14 cellular contexts compared by ENCODE assay signal in genomic region chr4:151110236-151110635, GRCh38. TPM values are rescaled to one million over a fixed set of nuclear protein-coding genes. Genes with fewer than 3 reads are reported as not detected.
DNase-seq lines count a peak whose midpoint lies in the region; ATAC-seq and TF ChIP-seq lines count a peak whose summit lies in the region.
"Had no signal": no experiment of that assay in that cellular context is flagged by ENCODE, and none has a peak within 500 bp of the region (broad histone marks: within the 10 kb centered on the region; RNA-seq: fewer than 3 reads in every experiment).

No MANE protein-coding gene starts in this region.

- H4K91ac ChIP-seq in IMR-90 (ENCODE audit: insufficient read depth, low read depth, low read length): no peak overlapping the region

- H3K4me3 ChIP-seq in IMR-90 (ENCODE audit: insufficient read depth, low read depth, low read length) (no peak overlapping the region), endodermal cell (ENCODE audit: low read length) (no peak overlapping the region)
- no peak overlapping the region for H3K4me3 ChIP-seq in CD8-positive, alpha-beta T cell (ENCODE audit: low read depth, low read length)

- no peak overlapping the region for H3K14ac ChIP-seq in IMR-90 (replicated peaks; ENCODE audit: low read depth, low read length)

- H3K4me3 Mint-ChIP-seq in WTC11 (no peak overlapping the region), endodermal cell (no peak overlapping the region)
- no peak overlapping the region for H3K4me3 Mint-ChIP-seq in activated CD8-positive, alpha-beta memory T cell treated with anti-CD3 and anti-CD28 coated beads, Interleukin-2, amount 10 ng/mL, durations not matched to agents 7 days and 5 days
- H3K4me3 Mint-ChIP-seq in CD8-positive, alpha-beta T cell: no peak overlapping the region
- H3K4me3 Mint-ChIP-seq: CD4-positive, alpha-beta memory T cell had no signal

- H3K79me1 ChIP-seq in IMR-90 (ENCODE audit: low read depth in 1 of 2, low read length in 2 of 2): no peaks in the 10 kb centered on the region; a peak in 1 of 4 replicates

- BruUV-seq in IMR-90 (replicated peaks; lab: Mats Ljungman, UMichigan): no TSS peak

- H2BK20ac ChIP-seq in IMR-90 (ENCODE audit: low read depth, low read length): no peak overlapping the region

- H2BK15ac ChIP-seq in IMR-90 (ENCODE audit: low read depth, low read length): no peak overlapping the region

- in situ Hi-C loops in IMR-90 (cut with MboI; ENCODE audit: low sequenced_read_pairs): loop anchor here (25.0 kb wide), 2 partner anchors 502 to 1277 kb away; no protein-coding TSS in a partner anchor

- DNase-seq in IMR-90 (no peak), WTC11 (ENCODE audit: low spot score) (no peak), endodermal cell (peak; percentile 48), SIG-M5 (lab: John Stamatoyannopoulos, UW) (no peak)
- no peak for DNase-seq in activated CD8-positive, alpha-beta memory T cell treated with anti-CD3 and anti-CD28 coated beads, Interleukin-2, amount 10 ng/mL, durations not matched to agents 7 days and 5 days
- DNase-seq in CD8-positive, alpha-beta T cell: no peak
- DNase-seq: C1 segment of cervical spinal cord; Caco-2; CD4-positive, alpha-beta memory T cell; DMS153; DND-41; GOT3; H7; HCEC 1CT had no signal

- H3K9ac ChIP-seq in IMR-90 (ENCODE audit: low read depth, low read length): no peak overlapping the region
- no peak overlapping the region for H3K9ac ChIP-seq in endodermal cell (ENCODE audit: extremely low read depth, low read length, poor library complexity, severe bottlenecking)

- H4K5ac ChIP-seq in IMR-90 (ENCODE audit: low read depth, low read length): no peak overlapping the region

- H3K27ac ChIP-seq in IMR-90 (ENCODE audit: insufficient read depth, low read length) (no peak overlapping the region), endodermal cell (ENCODE audit: low read depth, low read length) (no peak overlapping the region)
- no peak overlapping the region for H3K27ac ChIP-seq in CD8-positive, alpha-beta T cell (ENCODE audit: low read depth, low read length)

- H3K36me3 ChIP-seq in IMR-90 (ENCODE audit: control insufficient read depth, insufficient read depth, low read length) (peaks cover 17% of the 10 kb centered on the region), endodermal cell (ENCODE audit: control insufficient read depth, insufficient read depth, low read length) (peaks cover 57% of the 10 kb centered on the region)
- peaks cover 14% of the 10 kb centered on the region for H3K36me3 ChIP-seq in CD8-positive, alpha-beta T cell (ENCODE audit: insufficient read depth, low read length)

- no peak for TF ChIP-seq RAD21 in IMR-90 (IDR thresholded peaks at IDR 0.05; ENCODE audit: low read length)

- H3K27me3 Mint-ChIP-seq in WTC11 (ENCODE audit: low read depth) (no peaks in the 10 kb centered on the region), endodermal cell (ENCODE audit: insufficient read depth) (no peaks in the 10 kb centered on the region)
- H3K27me3 Mint-ChIP-seq in activated CD8-positive, alpha-beta memory T cell treated with anti-CD3 and anti-CD28 coated beads, Interleukin-2, amount 10 ng/mL, durations not matched to agents 7 days and 5 days: no peaks in the 10 kb centered on the region
- H3K27me3 Mint-ChIP-seq in CD8-positive, alpha-beta T cell (ENCODE audit: low read depth): no peaks in the 10 kb centered on the region
- H3K27me3 Mint-ChIP-seq: CD4-positive, alpha-beta memory T cell had no signal

- H2BK5ac ChIP-seq in IMR-90 (ENCODE audit: low read depth, low read length, poor library complexity, severe bottlenecking): no peak overlapping the region

- no peaks in the 10 kb centered on the region for H3K4me1 Mint-ChIP-seq in WTC11
- no peaks in the 10 kb centered on the region for H3K4me1 Mint-ChIP-seq in endodermal cell
- peaks cover 2% of the 10 kb centered on the region for H3K4me1 Mint-ChIP-seq in activated CD8-positive, alpha-beta memory T cell treated with anti-CD3 and anti-CD28 coated beads, Interleukin-2, amount 10 ng/mL, durations not matched to agents 7 days and 5 days
- peaks cover 3% of the 10 kb centered on the region for H3K4me1 Mint-ChIP-seq in CD8-positive, alpha-beta T cell (ENCODE audit: low read depth)

- H2AFZ ChIP-seq in IMR-90 (replicated peaks; ENCODE audit: low read length, poor library complexity): no peak overlapping the region

- H3K23ac ChIP-seq in IMR-90 (ENCODE audit: low read depth, low read length): no peak overlapping the region

- POLR2A ChIA-PET in IMR-90 (lab: Charles Lee; ENCODE audit: unreplicated experiment) (no interaction called here), WTC11 (lab: Charles Lee) (interaction anchor here (0.7 kb wide), 1 partner anchor 331 kb away, joined by 5 read pairs; no protein-coding TSS in a partner anchor)
- POLR2A ChIA-PET in CD8-positive, alpha-beta T cell (lab: Charles Lee): interaction anchor here (1.0 kb wide), 1 partner anchor 11 kb away, joined by 9 read pairs; no protein-coding TSS in a partner anchor

- H3K9me3 Mint-ChIP-seq in WTC11 (no peaks in the 10 kb centered on the region), endodermal cell (no peaks in the 10 kb centered on the region)
- no peaks in the 10 kb centered on the region for H3K9me3 Mint-ChIP-seq in activated CD8-positive, alpha-beta memory T cell treated with anti-CD3 and anti-CD28 coated beads, Interleukin-2, amount 10 ng/mL, durations not matched to agents 7 days and 5 days (ENCODE audit: low read depth)
- H3K9me3 Mint-ChIP-seq in CD8-positive, alpha-beta T cell: no peaks in the 10 kb centered on the region
- H3K9me3 Mint-ChIP-seq: CD4-positive, alpha-beta memory T cell had no signal

- H3K36me3 Mint-ChIP-seq in WTC11 (peaks cover 31% of the 10 kb centered on the region), endodermal cell (ENCODE audit: low read depth) (peaks cover 42% of the 10 kb centered on the region)
- peaks cover 25% of the 10 kb centered on the region for H3K36me3 Mint-ChIP-seq in activated CD8-positive, alpha-beta memory T cell treated with anti-CD3 and anti-CD28 coated beads, Interleukin-2, amount 10 ng/mL, durations not matched to agents 7 days and 5 days
- H3K36me3 Mint-ChIP-seq in CD8-positive, alpha-beta T cell: peaks cover 44% of the 10 kb centered on the region

- CTCF ChIA-PET in IMR-90 (lab: Yijun Ruan, JAX): no interaction called here
- CTCF ChIA-PET in WTC11 (lab: Charles Lee): no interaction called here
- CTCF ChIA-PET in activated CD8-positive, alpha-beta memory T cell treated with anti-CD3 and anti-CD28 coated beads, Interleukin-2, amount 10 ng/mL, durations not matched to agents 7 days and 5 days (lab: Charles Lee): no interaction called here
- CTCF ChIA-PET in CD8-positive, alpha-beta T cell (lab: Charles Lee): interaction anchor here (1.0 kb wide), 1 partner anchor 10 kb away, joined by 6 read pairs; the partner anchor contains the start of gene RPS3A

- no peak overlapping the region for H2AK5ac ChIP-seq in IMR-90 (ENCODE audit: low read depth, low read length)

- ATAC-seq in IMR-90 (ENCODE audit: low read depth): no peak
- ATAC-seq in WTC11: no peak
- ATAC-seq in activated CD8-positive, alpha-beta memory T cell treated with anti-CD3 and anti-CD28 coated beads, Interleukin-2, amount 10 ng/mL, durations not matched to agents 7 days and 5 days: no peak
- ATAC-seq in CD8-positive, alpha-beta T cell: no peak

- no peaks in the 10 kb centered on the region for H3K27me3 ChIP-seq in IMR-90 (ENCODE audit: control insufficient read depth, insufficient read depth, low read length)
- H3K27me3 ChIP-seq in endodermal cell (ENCODE audit: control insufficient read depth, insufficient read depth, low read length, poor library complexity, severe bottlenecking): no peaks in the 10 kb centered on the region
- H3K27me3 ChIP-seq in CD8-positive, alpha-beta T cell (ENCODE audit: insufficient read depth, low read length): no peaks in the 10 kb centered on the region

- H3K27ac Mint-ChIP-seq in WTC11 (no peak overlapping the region), endodermal cell (no peak overlapping the region)
- no peak overlapping the region for H3K27ac Mint-ChIP-seq in activated CD8-positive, alpha-beta memory T cell treated with anti-CD3 and anti-CD28 coated beads, Interleukin-2, amount 10 ng/mL, durations not matched to agents 7 days and 5 days
- H3K27ac Mint-ChIP-seq in CD8-positive, alpha-beta T cell: no peak overlapping the region
- H3K27ac Mint-ChIP-seq: CD4-positive, alpha-beta memory T cell had no signal

- H2AK9ac ChIP-seq in IMR-90 (replicated peaks; ENCODE audit: low read depth, low read length, poor library complexity): peak overlapping the region; percentile 62

- dilution Hi-C loops in IMR-90 (cut with HindIII; ENCODE audit: low sequenced_read_pairs, unreplicated experiment): no loop called here

- H3K4me2 ChIP-seq in IMR-90 (ENCODE audit: low read depth, low read length): no peak overlapping the region

- H3K9me1 ChIP-seq in IMR-90 (ENCODE audit: insufficient read depth, low read length): no peaks in the 10 kb centered on the region; the same call in 1 of the 2 replicates

- no peak overlapping the region for H3K4ac ChIP-seq in IMR-90 (ENCODE audit: low read depth, low read length)

- H3K56ac ChIP-seq in IMR-90 (ENCODE audit: extremely low read depth, insufficient read depth, low read length): no peak overlapping the region

- TF ChIP-seq CTCF in IMR-90 (conservative IDR thresholded peaks at IDR 0.05; ENCODE audit: low read depth, low read length): no peak
- TF ChIP-seq CTCF in WTC11 (IDR thresholded peaks at IDR 0.05): no peak
- TF ChIP-seq CTCF in endodermal cell (conservative IDR thresholded peaks at IDR 0.05): no peak
- no peak for TF ChIP-seq CTCF in CD8-positive, alpha-beta T cell (IDR thresholded peaks at IDR 0.05)

- no peak overlapping the region for H4K8ac ChIP-seq in IMR-90 (ENCODE audit: low read depth in 2 of 2, low read length in 2 of 2)

- H3K4me1 ChIP-seq in IMR-90 (ENCODE audit: control insufficient read depth, insufficient read depth, low read length) (peaks cover 6% of the 10 kb centered on the region), endodermal cell (ENCODE audit: control insufficient read depth, insufficient read depth, low read length) (no peaks in the 10 kb centered on the region)
- no peaks in the 10 kb centered on the region for H3K4me1 ChIP-seq in CD8-positive, alpha-beta T cell (ENCODE audit: insufficient read depth, low read length)
- H3K4me1 ChIP-seq: Caco-2 had no signal

- H3K18ac ChIP-seq in IMR-90 (ENCODE audit: low read depth, low read length): no peak overlapping the region

- intact Hi-C loops in IMR-90 (cut with micrococcal nuclease): no loop called here
- intact Hi-C loops in CD8-positive, alpha-beta T cell (cut with DNase I, micrococcal nuclease): loop anchor here in 1 of 2 experiments (10.0 kb wide), 1 partner anchor 1275 kb away; no protein-coding TSS in a partner anchor

- no peak overlapping the region for H2BK120ac ChIP-seq in IMR-90 (ENCODE audit: low read depth, low read length)

- WGBS in IMR-90 (ENCODE audit: extremely low coverage in 2 of 2, insufficient read length in 1 of 2), 2 experiments: 100% methylated on average over 1 of the region's 3 CpGs; no CpG with 5 or more reads in 1 of the 2 experiments
- WGBS in endodermal cell (ENCODE audit: insufficient coverage in 1 of 2, insufficient read length in 1 of 2), 2 experiments: 75 to 98% methylated on average over 3 of the region's 3 CpGs

- H3K9me3 ChIP-seq in IMR-90 (ENCODE audit: control insufficient read depth, insufficient read depth, low read length): no peaks in the 10 kb centered on the region
- no peaks in the 10 kb centered on the region for H3K9me3 ChIP-seq in endodermal cell (ENCODE audit: control insufficient read depth, low read length)
- H3K9me3 ChIP-seq in CD8-positive, alpha-beta T cell (ENCODE audit: low read length): no peaks in the 10 kb centered on the region
- H3K9me3 ChIP-seq: Caco-2 had no signal

- peaks cover 7% of the 10 kb centered on the region; the same call in 1 of the 2 replicates for H4K20me1 ChIP-seq in IMR-90 (ENCODE audit: insufficient read depth, low read length)

- no peak for TF ChIP-seq POLR2A in IMR-90 (IDR thresholded peaks at IDR 0.05; ENCODE audit: low read depth, low read length)

RNA-seq across cellular contexts. Expression of gene RPS3A, which starts 10.8 kb away (rescaled TPM):
- 1,618 and 2,908 TPM in 2 replicates for total RNA-seq in IMR-90 (2012; rRNA removed)
- 1,481 and 1,729 TPM in 2 replicates for polyA plus RNA-seq in IMR-90 (2012; rRNA removed)
- polyA plus RNA-seq in IMR-90 (2012; cell fraction: cytosol; rRNA removed): 401 and 1,191 TPM in 2 replicates
- polyA plus RNA-seq in IMR-90 (2012; cell fraction: nucleus; rRNA removed; ENCODE audit: low replicate concordance): 47.3 and 747 TPM in 2 replicates
- 2,111 to 2,489 TPM (median 2,363 TPM) in 3 replicates for total RNA-seq in WTC11 (2021)
- total RNA-seq in endodermal cell: 1,000 to 10,000 TPM; 2,304 to 2,367 TPM
- 3,088 TPM for polyA plus RNA-seq in endodermal cell (2013, experiment 1 of 2)
- polyA plus RNA-seq in endodermal cell (2013, experiment 2 of 2): 3,198 TPM
- total RNA-seq in activated CD8-positive, alpha-beta memory T cell treated with anti-CD3 and anti-CD28 coated beads, Interleukin-2, amount 10 ng/mL, durations not matched to agents 7 days and 5 days: 1,000 to 10,000 TPM; 1,281 to 1,734 TPM
- 1,000 to 10,000 TPM; 3,746 to 3,978 TPM for total RNA-seq in CD8-positive, alpha-beta T cell
